8 cellular contexts compared by ENCODE assay signal in the genomic region with DNA sequence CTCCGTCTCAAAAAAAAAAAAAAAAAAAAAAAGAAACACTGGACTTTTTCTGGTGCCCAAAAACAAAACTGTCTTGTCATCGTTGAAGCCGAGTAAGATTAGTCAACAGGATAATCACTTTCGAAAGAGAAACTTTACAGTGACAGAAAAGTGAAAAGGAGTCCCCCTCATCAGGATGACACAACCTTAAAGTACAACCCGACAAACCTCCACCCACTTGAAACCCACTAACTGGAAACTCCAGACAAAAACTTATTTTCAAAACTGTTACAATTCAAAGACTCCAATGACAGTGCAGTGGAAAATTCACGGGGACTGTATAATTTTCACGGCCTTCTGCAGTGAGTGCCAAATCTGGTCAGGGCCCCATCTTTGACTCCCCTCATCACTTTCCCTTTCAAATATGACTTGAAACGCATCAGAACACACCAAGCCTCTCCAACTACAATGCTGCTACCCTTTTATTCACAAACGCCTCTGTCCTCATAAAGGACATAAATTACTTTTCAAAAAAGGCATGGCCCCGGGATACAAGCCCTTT. TPM values are rescaled to one million over a fixed set of nuclear protein-coding genes. Genes with fewer than 3 reads are reported as not detected.
DNase-seq lines count a peak whose midpoint lies in the region; ATAC-seq and TF ChIP-seq lines count a peak whose summit lies in the region.

No MANE protein-coding gene starts in this region.

- ATAC-seq in GM21367 (IDR thresholded peaks at IDR 0.05; ENCODE audit: unreplicated experiment) (peak; percentile 53), psoas muscle (peak in 1 of 4 donors; percentile 12), HG03039 (IDR thresholded peaks at IDR 0.05; ENCODE audit: unreplicated experiment) (no peak)
- peak; percentile 79 for ATAC-seq in activated CD8-positive, alpha-beta T cell treated with anti-CD3 and anti-CD28 coated beads for 36 hours

- H3K9ac ChIP-seq in HUES48 (ENCODE audit: low read depth, low read length) = peak overlapping the region; percentile 90

- H3K27me3 Mint-ChIP-seq in activated CD8-positive, alpha-beta T cell treated with anti-CD3 and anti-CD28 coated beads for 36 hours = peaks cover 3% of the 10 kb centered on the region

- peaks cover 10% of the 10 kb centered on the region for H3K36me3 Mint-ChIP-seq in activated CD8-positive, alpha-beta T cell treated with anti-CD3 and anti-CD28 coated beads for 36 hours (ENCODE audit: low read depth)

- intact Hi-C loops in activated CD8-positive, alpha-beta T cell treated with anti-CD3 and anti-CD28 coated beads for 36 hours (cut with micrococcal nuclease) = loop anchor here (1.0 to 10.0 kb wide), 3 partner anchors 16 to 89 kb away; no protein-coding TSS in a partner anchor
- intact Hi-C loops in psoas muscle (cut with DNase I) = loop anchor here in 1 of 2 donors (5.0 kb wide), 1 partner anchor 92 kb away; no protein-coding TSS in a partner anchor

- H3K4me1 Mint-ChIP-seq in activated CD8-positive, alpha-beta T cell treated with anti-CD3 and anti-CD28 coated beads for 36 hours (ENCODE audit: low read depth) = peaks cover 33% of the 10 kb centered on the region

- H3K27ac ChIP-seq in HUES48 (ENCODE audit: low read depth, low read length) = peak overlapping the region; percentile 46
- peak overlapping the region; percentile 87 for H3K27ac ChIP-seq in psoas muscle

- CTCF ChIA-PET in activated CD8-positive, alpha-beta T cell treated with anti-CD3 and anti-CD28 coated beads for 36 hours (lab: Charles Lee) = interaction anchor here (1.1 to 1.4 kb wide), 3 partner anchors 10 to 67 kb away, joined by 3 to 4 read pairs (median 4); no protein-coding TSS in a partner anchor

- H3K36me3 ChIP-seq in HUES48 (ENCODE audit: control insufficient read depth, insufficient read depth, low read length) (no peaks in the 10 kb centered on the region), psoas muscle (ENCODE audit: insufficient read depth in 1 of 2, low read depth in 1 of 2) (no peaks in the 10 kb centered on the region)

- H3K4me1 ChIP-seq in HUES48 (ENCODE audit: control insufficient read depth, insufficient read depth, low read length) (peaks cover 20% of the 10 kb centered on the region), psoas muscle (peaks cover 22% of the 10 kb centered on the region)

- H3K4me3 ChIP-seq in HUES48 (ENCODE audit: low read depth, low read length) = peak overlapping the region; percentile 72
- H3K4me3 ChIP-seq in fibroblast of the aortic adventitia (ENCODE audit: low read depth, low read length) = peak overlapping the region; percentile 90
- H3K4me3 ChIP-seq in psoas muscle = peak overlapping the region; percentile 87

- H3K9me3 Mint-ChIP-seq in activated CD8-positive, alpha-beta T cell treated with anti-CD3 and anti-CD28 coated beads for 36 hours = peaks cover 1% of the 10 kb centered on the region

- peak overlapping the region; percentile 90 for H3K4me3 Mint-ChIP-seq in activated CD8-positive, alpha-beta T cell treated with anti-CD3 and anti-CD28 coated beads for 36 hours

- no peaks in the 10 kb centered on the region; the same call in 1 of the 2 replicates for H3K27me3 ChIP-seq in HUES48 (ENCODE audit: control insufficient read depth, insufficient read depth, low read length)
- no peaks in the 10 kb centered on the region for H3K27me3 ChIP-seq in psoas muscle (ENCODE audit: insufficient read depth in 3 of 3, low read length in 2 of 3)

- H3K27ac Mint-ChIP-seq in activated CD8-positive, alpha-beta T cell treated with anti-CD3 and anti-CD28 coated beads for 36 hours = peak overlapping the region; percentile 98

- DNase-seq in CD1c-positive myeloid dendritic cell (ENCODE audit: extremely low spot score) (peak; percentile 90), fibroblast of the aortic adventitia (ENCODE audit: low read depth) (no peak), psoas muscle (no peak), NCI-H1417 (lab: John Stamatoyannopoulos, UW) (no peak)
- peak; percentile 74 for DNase-seq in activated CD8-positive, alpha-beta T cell treated with anti-CD3 and anti-CD28 coated beads for 36 hours

- POLR2A ChIA-PET in activated CD8-positive, alpha-beta T cell treated with anti-CD3 and anti-CD28 coated beads for 36 hours (lab: Charles Lee) = interaction anchor here (0.6 to 2.4 kb wide), 14 partner anchors 9 to 227 kb away, joined by 3 to 10 read pairs (median 4); a partner anchor contains a TSS

- 4 to 11% (median 5%) methylated on average over 9 of the region's 10 CpGs for WGBS in psoas muscle, 3 donors

- TF ChIP-seq CTCF in activated CD8-positive, alpha-beta T cell treated with anti-CD3 and anti-CD28 coated beads for 36 hours (IDR thresholded peaks at IDR 0.05) = no peak
- TF ChIP-seq CTCF in fibroblast of the aortic adventitia (IDR thresholded peaks at IDR 0.05; ENCODE audit: insufficient read depth, low read length) = no peak
- TF ChIP-seq CTCF in psoas muscle (IDR thresholded peaks at IDR 0.05) = no peak

- H3K9me3 ChIP-seq in HUES48 (ENCODE audit: control insufficient read depth, insufficient read depth, low read length) (no peaks in the 10 kb centered on the region), psoas muscle (no peaks in the 10 kb centered on the region)

RNA-seq across cellular contexts. Expression of a gene that starts 1.2 kb away (rescaled TPM):
- 10 to 100 TPM; 40.6 to 44.3 TPM for total RNA-seq in activated CD8-positive, alpha-beta T cell treated with anti-CD3 and anti-CD28 coated beads for 36 hours
- total RNA-seq in fibroblast of the aortic adventitia (ENCODE audit: low replicate concordance) = 75.8 and 105 TPM in 2 replicates
- 10 to 100 TPM; 27.2 to 45.1 (median 32.3) TPM for total RNA-seq in psoas muscle
- 10 to 100 TPM; 27.4 to 82.1 (median 30.3) TPM for polyA plus RNA-seq in psoas muscle

RNA-seq across cellular contexts. Expression of a gene that starts 50.5 kb away (rescaled TPM):
- total RNA-seq in activated CD8-positive, alpha-beta T cell treated with anti-CD3 and anti-CD28 coated beads for 36 hours = 10 to 100 TPM; 20.4 to 23.0 TPM
- 26.8 and 37.8 TPM in 2 replicates for total RNA-seq in fibroblast of the aortic adventitia (ENCODE audit: low replicate concordance)
- 10 to 100 TPM; 12.2 to 14.6 (median 13.8) TPM for total RNA-seq in psoas muscle
- polyA plus RNA-seq in psoas muscle = 10 to 100 TPM in 2 of 3 donors, 1 to 10 TPM in 1; 5.7 to 62.6 (median 18.7) TPM

Comparison
In these comparisons a context has a peak if more than half of its experiments do, and no peak if none do; other contexts are left out.
1. DNase-seq: peak in CD1c-positive myeloid dendritic cell (single experiment) and activated CD8-positive, alpha-beta T cell treated with anti-CD3 and anti-CD28 coated beads for 36 hours (single experiment); none in fibroblast of the aortic adventitia (single experiment), psoas muscle (0 of 2) and NCI-H1417 (0 of 3).
2. Peak in every context shown above with its lines, with median percentiles within 50 percentile points of each other: H3K4me3 ChIP-seq.